ENCODE assay signal across 21 cellular contexts in the genomic region with DNA sequence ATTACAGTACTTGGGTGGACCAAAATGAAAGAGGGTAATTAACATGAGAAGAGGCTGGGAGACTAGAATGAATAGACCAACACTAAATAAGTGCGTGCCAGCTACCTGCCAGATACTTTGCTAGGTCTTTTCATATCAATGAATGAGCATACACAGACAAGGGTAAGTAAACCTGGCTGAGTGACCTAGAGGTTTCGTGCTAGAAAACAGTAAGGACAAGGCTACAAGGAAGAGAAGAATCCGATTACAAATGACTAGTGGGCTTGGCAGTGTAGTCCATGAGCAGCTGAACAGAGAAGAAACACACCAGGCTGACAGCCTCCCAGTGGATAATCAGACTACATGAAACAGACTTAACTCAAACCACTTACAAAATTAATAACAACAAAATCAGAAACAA.
"Had no signal": no experiment of that assay in that cellular context is flagged by ENCODE, and none has a peak within 500 bp of the region (broad histone marks: within the 10 kb centered on the region; RNA-seq: fewer than 3 reads in every experiment).

No MANE protein-coding gene starts in this region.

- ATAC-seq: mucosa of descending colon; naive thymus-derived CD4-positive, alpha-beta T cell; T-helper 17 cell had no signal

- H3K4me3 ChIP-seq: ascending aorta, left ventricle myocardium inferior, mucosa of descending colon, ovary, skin epidermis, suprapubic skin had no signal

- H3K27ac ChIP-seq: ascending aorta, left ventricle myocardium inferior, ovary, skin epidermis, suprapubic skin had no signal

- H3K36me3 ChIP-seq: ascending aorta, ovary, suprapubic skin had no signal

- DNase-seq: activated CD4-positive, alpha-beta T cell treated with anti-CD3 and anti-CD28 coated beads, Interleukin-2, amount 50 U/mL, for 1 hour; activated CD4-positive, CD25-positive, alpha-beta regulatory T cell; activated CD8-positive, alpha-beta memory T cell treated with anti-CD3 and anti-CD28 coated beads for 24 hours; activated naive CD4-positive, alpha-beta T cell; hippocampal formation; kidney; left ventricle myocardium inferior; mucosa of descending colon; naive thymus-derived CD4-positive, alpha-beta T cell; retina; stimulated activated CD4-positive, alpha-beta T cell treated with anti-CD3 and anti-CD28 coated beads, Interleukin-15, amount 100 ng/mL, for 24 hours; stimulated activated CD4-positive, alpha-beta T cell treated with anti-CD3 and anti-CD28 coated beads, Interleukin-4, amount 100 ng/mL, for 24 hours; stimulated activated naive CD4-positive, alpha-beta T cell; T-helper 17 cell had no signal

- H3K27me3 ChIP-seq: ascending aorta, ovary, suprapubic skin had no signal

- H3K9me3 ChIP-seq: ascending aorta, left ventricle myocardium inferior, mucosa of descending colon, ovary, suprapubic skin had no signal

- H3K27ac Mint-ChIP-seq: activated T-helper 1 cell treated with anti-CD3 and anti-CD28 coated beads, Interleukin-12 subunit alpha, Interleukin-12 subunit beta, Interleukin-2, Interleukin-4 antibody, amounts not matched to agents 30 ng/mL and 10 ng/mL and 1 ng/mL, durations not matched to agents 14 hours and 24 hours and 36 hours; memory B cell; naive thymus-derived CD4-positive, alpha-beta T cell; T-helper 17 cell; type B pancreatic cell had no signal

- H3K4me1 ChIP-seq: left ventricle myocardium inferior had no signal

- H3K27me3 Mint-ChIP-seq: memory B cell; naive thymus-derived CD4-positive, alpha-beta T cell; T-helper 17 cell; type B pancreatic cell had no signal

- H3K9me3 Mint-ChIP-seq: activated T-helper 1 cell treated with anti-CD3 and anti-CD28 coated beads, Interleukin-12 subunit alpha, Interleukin-12 subunit beta, Interleukin-2, Interleukin-4 antibody, amounts not matched to agents 30 ng/mL and 10 ng/mL and 1 ng/mL, durations not matched to agents 14 hours and 24 hours and 36 hours had no signal

- H3K4me3 Mint-ChIP-seq: activated T-helper 1 cell treated with anti-CD3 and anti-CD28 coated beads, Interleukin-12 subunit alpha, Interleukin-12 subunit beta, Interleukin-2, Interleukin-4 antibody, amounts not matched to agents 30 ng/mL and 10 ng/mL and 1 ng/mL, durations not matched to agents 14 hours and 24 hours and 36 hours; memory B cell; naive thymus-derived CD4-positive, alpha-beta T cell; T-helper 17 cell; type B pancreatic cell had no signal

- FAIRE-seq: kidney had no signal
